ENCODE assay signal across 32 cellular contexts in the genomic region with DNA sequence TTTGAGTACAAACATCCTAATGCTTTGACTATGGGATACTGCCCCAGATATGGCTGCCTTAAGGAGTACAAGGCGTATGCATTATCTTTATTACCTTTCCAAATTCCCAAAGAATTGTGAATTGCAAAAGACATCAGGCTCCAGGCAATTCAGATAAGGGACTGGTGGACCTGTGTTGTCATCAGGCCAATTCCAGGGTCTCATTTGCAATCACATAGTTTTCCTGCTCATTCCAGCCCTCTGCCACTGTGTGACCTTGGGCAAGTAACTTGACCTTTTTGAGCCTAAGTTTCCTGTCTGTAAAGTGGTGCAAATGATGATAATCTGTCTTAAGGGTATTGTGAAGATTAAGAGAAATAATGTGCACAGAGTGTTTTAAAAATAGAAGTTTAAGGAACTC.
DNase-seq lines count a peak whose midpoint lies in the region; ATAC-seq, FAIRE-seq and TF ChIP-seq lines count a peak whose summit lies in the region.
"Had no signal": no experiment of that assay in that cellular context is flagged by ENCODE, and none has a peak within 500 bp of the region (broad histone marks: within the 10 kb centered on the region; RNA-seq: fewer than 3 reads in every experiment).

No MANE protein-coding gene starts in this region.

- no peaks in the 10 kb centered on the region for H3K79me2 ChIP-seq in MM.1S (ENCODE audit: low read length)

- H3K27ac ChIP-seq in lower lobe of right lung = peak overlapping the region; percentile 19
- peak overlapping the region; percentile 99 for H3K27ac ChIP-seq in temporal lobe (ENCODE audit: low read depth, low read length)
- no peak overlapping the region for H3K27ac ChIP-seq in MM.1S (ENCODE audit: low read length)
- H3K27ac ChIP-seq: C4-2B, KMS-11, prostate gland had no signal

- H3F3A ChIP-seq in MM.1S (ENCODE audit: insufficient read depth, low read length) = no peaks in the 10 kb centered on the region

- H3K27me3 ChIP-seq in lower lobe of right lung (ENCODE audit: low read depth) = no peaks in the 10 kb centered on the region
- no peaks in the 10 kb centered on the region for H3K27me3 ChIP-seq in MM.1S (replicated peaks; ENCODE audit: insufficient read depth, low read length)
- H3K27me3 ChIP-seq: MG63 had no signal

- H3K9ac ChIP-seq in MM.1S (ENCODE audit: low read length) = no peak overlapping the region
- H3K9ac ChIP-seq: KMS-11 had no signal

- no peak overlapping the region for H2AFZ ChIP-seq in MM.1S (ENCODE audit: low read length)

- CTCF ChIA-PET in WTC11 (lab: Charles Lee) = interaction anchor here (1.1 kb wide), 1 partner anchor 297 kb away, joined by 3 read pairs; a partner anchor contains a TSS

- H3K4me1 Mint-ChIP-seq in WTC11 = peaks cover 58% of the 10 kb centered on the region
- H3K4me1 Mint-ChIP-seq: activated naive CD4-positive, alpha-beta T cell treated with anti-CD3 and anti-CD28 coated beads, Interleukin-2, amount 50 U/mL, for 24 hours had no signal

- H3K4me1 ChIP-seq in lower lobe of right lung = peaks cover 52% of the 10 kb centered on the region
- H3K4me1 ChIP-seq in MM.1S (ENCODE audit: low read length) = peaks cover 21% of the 10 kb centered on the region

- H3K9me2 ChIP-seq in MM.1S (replicated peaks; ENCODE audit: insufficient read depth, low read length) = no peaks in the 10 kb centered on the region

- intact Hi-C loops in lower lobe of right lung (cut with DNase I) = no loop called here

- peak; percentile 50 for DNase-seq in HuH-7 (ENCODE audit: low spot score)
- no peak for DNase-seq in WTC11 (ENCODE audit: low spot score)
- no peak for DNase-seq in lower lobe of right lung
- DNase-seq in GF-D8 (lab: John Stamatoyannopoulos, UW) = no peak
- no peak for DNase-seq in MM.1S
- no peak for DNase-seq in GM12892 (ENCODE audit: insufficient read length)
- DNase-seq: activated CD4-positive, alpha-beta T cell treated with anti-CD3 and anti-CD28 coated beads for 36 hours; activated CD8-positive, alpha-beta memory T cell treated with anti-CD3 and anti-CD28 coated beads, Interleukin-2, amount 50 U/mL, for 48 hours; activated CD8-positive, alpha-beta T cell treated with anti-CD3 and anti-CD28 coated beads for 36 hours; amygdala; cortex of kidney; erythroblast; GDM1; MG63; naive thymus-derived CD8-positive, alpha-beta T cell; NCI-H1930; NCI-H526; occipital lobe; Right ventricle myocardium superior; stimulated activated CD4-positive, alpha-beta T cell treated with anti-CD3 and anti-CD28 coated beads, Interleukin-12 subunit alpha, Interleukin-12 subunit beta, amount 100 ng/mL, for 4 hours; stimulated activated CD4-positive, alpha-beta T cell treated with anti-CD3 and anti-CD28 coated beads, Interleukin-4, amount 100 ng/mL, for 1 hour had no signal

- no peaks in the 10 kb centered on the region for H3K9me3 Mint-ChIP-seq in WTC11
- H3K9me3 Mint-ChIP-seq: activated CD8-positive, alpha-beta T cell treated with anti-CD3 and anti-CD28 coated beads for 36 hours; activated naive CD4-positive, alpha-beta T cell treated with anti-CD3 and anti-CD28 coated beads, Interleukin-2, amount 50 U/mL, for 24 hours; naive thymus-derived CD8-positive, alpha-beta T cell had no signal

- no peaks in the 10 kb centered on the region for H3K27me3 Mint-ChIP-seq in WTC11 (ENCODE audit: low read depth)
- H3K27me3 Mint-ChIP-seq: activated CD4-positive, alpha-beta T cell treated with anti-CD3 and anti-CD28 coated beads for 36 hours had no signal

- no peak for TF ChIP-seq CTCF in WTC11 (IDR thresholded peaks at IDR 0.05)
- TF ChIP-seq CTCF in lower lobe of right lung (IDR thresholded peaks at IDR 0.05) = no peak
- TF ChIP-seq CTCF in MM.1S (IDR thresholded peaks at IDR 0.05; ENCODE audit: low read length) = no peak

- no peak for FAIRE-seq in GM12892 (lab: Jason Lieb, UNC)
- FAIRE-seq: bronchial epithelial cell, H1, HTR-8/SVneo, keratinocyte had no signal

- H3K4me3 ChIP-seq in lower lobe of right lung = no peak overlapping the region
- no peak overlapping the region for H3K4me3 ChIP-seq in MM.1S (ENCODE audit: low read length)
- H3K4me3 ChIP-seq: MG63, prostate gland had no signal

- H4K20me1 ChIP-seq in MM.1S (ENCODE audit: insufficient read depth, low read length) = no peaks in the 10 kb centered on the region

- H3K27ac Mint-ChIP-seq in WTC11 = no peak overlapping the region
- H3K27ac Mint-ChIP-seq: activated CD4-positive, alpha-beta T cell treated with anti-CD3 and anti-CD28 coated beads for 36 hours; activated CD8-positive, alpha-beta T cell treated with anti-CD3 and anti-CD28 coated beads for 36 hours; activated naive CD4-positive, alpha-beta T cell treated with anti-CD3 and anti-CD28 coated beads, Interleukin-2, amount 50 U/mL, for 24 hours; naive thymus-derived CD8-positive, alpha-beta T cell had no signal

- H3K9me3 ChIP-seq in lower lobe of right lung (no peaks in the 10 kb centered on the region), MM.1S (replicated peaks; ENCODE audit: insufficient read depth, low read length) (no peaks in the 10 kb centered on the region)
- H3K9me3 ChIP-seq: MG63, prostate gland had no signal

- no peak overlapping the region for H3K4me2 ChIP-seq in MM.1S (ENCODE audit: low read depth, low read length)
- H3K4me2 ChIP-seq: KMS-11 had no signal

- H3K4me3 Mint-ChIP-seq in WTC11 = no peak overlapping the region
- H3K4me3 Mint-ChIP-seq: activated CD4-positive, alpha-beta T cell treated with anti-CD3 and anti-CD28 coated beads for 36 hours; activated CD8-positive, alpha-beta T cell treated with anti-CD3 and anti-CD28 coated beads for 36 hours; activated naive CD4-positive, alpha-beta T cell treated with anti-CD3 and anti-CD28 coated beads, Interleukin-2, amount 50 U/mL, for 24 hours; naive thymus-derived CD8-positive, alpha-beta T cell had no signal

- TF ChIP-seq POLR2A in GM12892 (IDR thresholded peaks at IDR 0.05; ENCODE audit: low read depth, low read length) = no peak

- H3K36me3 Mint-ChIP-seq in WTC11 = no peaks in the 10 kb centered on the region
- H3K36me3 Mint-ChIP-seq: activated naive CD4-positive, alpha-beta T cell treated with anti-CD3 and anti-CD28 coated beads, Interleukin-2, amount 50 U/mL, for 24 hours; naive thymus-derived CD8-positive, alpha-beta T cell had no signal

- ATAC-seq in WTC11 = peak; percentile 23; the same call in 1 of the 2 replicates
- ATAC-seq in lower lobe of right lung = no peak
- ATAC-seq in SK-N-SH treated with all-trans-retinoic acid at 6 μM for 48 hours = no peak
- ATAC-seq: activated CD4-positive, alpha-beta T cell treated with anti-CD3 and anti-CD28 coated beads for 36 hours; activated CD8-positive, alpha-beta T cell treated with anti-CD3 and anti-CD28 coated beads for 36 hours; naive thymus-derived CD8-positive, alpha-beta T cell; sciatic nerve had no signal

- no peaks in the 10 kb centered on the region for H3K36me3 ChIP-seq in lower lobe of right lung
- H3K36me3 ChIP-seq in MM.1S (replicated peaks; ENCODE audit: insufficient read depth, low read length) = no peaks in the 10 kb centered on the region
- H3K36me3 ChIP-seq: MG63, prostate gland had no signal

- POLR2A ChIA-PET in WTC11 (lab: Charles Lee) = no interaction called here

TF ChIP-seq in WTC11, 78 proteins besides CTCF, POLR2A, EP300 and RAD21:
- peak; percentile 44; the same call in 1 of the 2 replicates for TF ChIP-seq GABPB1 (CRISPR knock-in tag; IDR thresholded peaks at IDR 0.05)
- TF ChIP-seq NR2C2 (CRISPR knock-in tag; IDR thresholded peaks at IDR 0.05) = no peak
TF ChIP-seq in WTC11: peak in this region for 1.

TF ChIP-seq in SK-N-SH treated with all-trans-retinoic acid at 6 μM for 48 hours, 23 proteins besides CTCF, POLR2A, EP300 and RAD21 (continues in another document):
- TF ChIP-seq ISL1 (CRISPR knock-in tag; IDR thresholded peaks at IDR 0.05) (no peak), CSDC2 (CRISPR knock-in tag; IDR thresholded peaks at IDR 0.05) (no peak), ZFP30 (CRISPR knock-in tag; IDR thresholded peaks at IDR 0.05) (no peak), ESRRG (CRISPR knock-in tag; IDR thresholded peaks at IDR 0.05) (no peak)
- TF ChIP-seq, protein P1, sequence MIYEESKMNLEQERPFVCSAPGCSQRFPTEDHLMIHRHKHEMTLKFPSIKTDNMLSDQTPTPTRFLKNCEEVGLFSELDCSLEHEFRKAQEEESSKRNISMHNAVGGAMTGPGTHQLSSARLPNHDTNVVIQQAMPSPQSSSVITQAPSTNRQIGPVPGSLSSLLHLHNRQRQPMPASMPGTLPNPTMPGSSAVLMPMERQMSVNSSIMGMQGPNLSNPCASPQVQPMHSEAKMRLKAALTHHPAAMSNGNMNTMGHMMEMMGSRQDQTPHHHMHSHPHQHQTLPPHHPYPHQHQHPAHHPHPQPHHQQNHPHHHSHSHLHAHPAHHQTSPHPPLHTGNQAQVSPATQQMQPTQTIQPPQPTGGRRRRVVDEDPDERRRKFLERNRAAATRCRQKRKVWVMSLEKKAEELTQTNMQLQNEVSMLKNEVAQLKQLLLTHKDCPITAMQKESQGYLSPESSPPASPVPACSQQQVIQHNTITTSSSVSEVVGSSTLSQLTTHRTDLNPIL (CRISPR knock-in tag; IDR thresholded peaks at IDR 0.05; ENCODE audit: low read depth) = no peak
- TF ChIP-seq, protein P2, sequence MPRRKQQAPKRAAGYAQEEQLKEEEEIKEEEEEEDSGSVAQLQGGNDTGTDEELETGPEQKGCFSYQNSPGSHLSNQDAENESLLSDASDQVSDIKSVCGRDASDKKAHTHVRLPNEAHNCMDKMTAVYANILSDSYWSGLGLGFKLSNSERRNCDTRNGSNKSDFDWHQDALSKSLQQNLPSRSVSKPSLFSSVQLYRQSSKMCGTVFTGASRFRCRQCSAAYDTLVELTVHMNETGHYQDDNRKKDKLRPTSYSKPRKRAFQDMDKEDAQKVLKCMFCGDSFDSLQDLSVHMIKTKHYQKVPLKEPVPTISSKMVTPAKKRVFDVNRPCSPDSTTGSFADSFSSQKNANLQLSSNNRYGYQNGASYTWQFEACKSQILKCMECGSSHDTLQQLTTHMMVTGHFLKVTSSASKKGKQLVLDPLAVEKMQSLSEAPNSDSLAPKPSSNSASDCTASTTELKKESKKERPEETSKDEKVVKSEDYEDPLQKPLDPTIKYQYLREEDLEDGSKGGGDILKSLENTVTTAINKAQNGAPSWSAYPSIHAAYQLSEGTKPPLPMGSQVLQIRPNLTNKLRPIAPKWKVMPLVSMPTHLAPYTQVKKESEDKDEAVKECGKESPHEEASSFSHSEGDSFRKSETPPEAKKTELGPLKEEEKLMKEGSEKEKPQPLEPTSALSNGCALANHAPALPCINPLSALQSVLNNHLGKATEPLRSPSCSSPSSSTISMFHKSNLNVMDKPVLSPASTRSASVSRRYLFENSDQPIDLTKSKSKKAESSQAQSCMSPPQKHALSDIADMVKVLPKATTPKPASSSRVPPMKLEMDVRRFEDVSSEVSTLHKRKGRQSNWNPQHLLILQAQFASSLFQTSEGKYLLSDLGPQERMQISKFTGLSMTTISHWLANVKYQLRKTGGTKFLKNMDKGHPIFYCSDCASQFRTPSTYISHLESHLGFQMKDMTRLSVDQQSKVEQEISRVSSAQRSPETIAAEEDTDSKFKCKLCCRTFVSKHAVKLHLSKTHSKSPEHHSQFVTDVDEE (CRISPR knock-in tag; IDR thresholded peaks at IDR 0.05) = no peak
